Comparison of ENCODE assay signal across 18 cellular contexts in the genomic region with DNA sequence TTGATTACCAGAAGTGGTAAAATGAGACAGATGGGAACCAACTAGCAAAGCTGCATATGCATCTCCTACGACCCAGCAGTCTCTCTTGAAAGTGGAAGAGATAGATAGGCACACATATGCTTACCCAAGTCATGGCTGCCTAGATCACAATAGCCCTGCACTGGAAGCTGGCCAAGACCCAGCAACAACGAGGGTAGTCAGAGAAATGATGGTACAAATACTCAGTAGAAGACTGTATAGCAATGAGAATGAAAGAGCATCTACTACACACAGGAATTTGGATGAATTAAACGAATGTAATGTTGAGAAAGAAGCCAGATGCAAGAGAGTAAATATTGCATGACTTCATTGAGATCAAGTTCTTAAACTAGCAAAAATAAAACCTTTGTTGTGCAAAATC.
DNase-seq lines count a peak whose midpoint lies in the region; ATAC-seq, FAIRE-seq and TF ChIP-seq lines count a peak whose summit lies in the region.
"Had no signal": no experiment of that assay in that cellular context is flagged by ENCODE, and none has a peak within 500 bp of the region (broad histone marks: within the 10 kb centered on the region; RNA-seq: fewer than 3 reads in every experiment).

No MANE protein-coding gene starts in this region.

- CTCF ChIA-PET in HepG2 (lab: Yijun Ruan, JAX; ENCODE audit: low intra/inter-chr PET ratio, low total read pairs): no interaction called here

- no peaks in the 10 kb centered on the region for H3K79me2 ChIP-seq in HepG2 (ENCODE audit: insufficient read depth, low read length)

- peaks cover 61% of the 10 kb centered on the region for H3K4me1 ChIP-seq in HepG2 (ENCODE audit: insufficient read depth, low read length)

- WGBS in HepG2 (ENCODE audit: low lambda C conversion rate): 35% methylated on average over 3 of the region's 3 CpGs

- TF ChIP-seq POLR2A in HepG2 (IDR thresholded peaks at IDR 0.05; ENCODE audit: insufficient read depth in 1 of 2, low read depth in 2 of 2, low read length in 2 of 2): no peak

- FAIRE-seq in HepG2 (lab: Jason Lieb, UNC): no peak

- no peak for TF ChIP-seq EP300 in HepG2 (IDR thresholded peaks at IDR 0.05; ENCODE audit: low read depth in 2 of 2, low read length in 2 of 2)
- no peak for TF ChIP-seq EP300 in HepG2 (CRISPR knock-in tag; IDR thresholded peaks at IDR 0.05; ENCODE audit: borderline replicate concordance)

- in situ Hi-C loops in G401 (cut with HindIII; ENCODE audit: low sequenced_read_pairs) (no loop called here), astrocyte of the spinal cord (cut with HindIII; ENCODE audit: low sequenced_read_pairs) (no loop called here), HepG2 (cut with HindIII; ENCODE audit: extremely low pct_ligation_motif_present, low pct_unique_long_range_greater_than_20kb) (no loop called here)

- H3K27ac ChIP-seq in HepG2 (ENCODE audit: extremely low read length, insufficient read depth, low read length): no peak overlapping the region

- H3K4me3 ChIP-seq in astrocyte of the spinal cord (ENCODE audit: low read depth, low read length) (no peak overlapping the region), HepG2 (replicated peaks in 1 of 3; ENCODE audit: insufficient read depth in 1 of 3, low read depth in 2 of 3, low read length in 3 of 3) (no peak overlapping the region)

- intact Hi-C loops in HepG2 (cut with micrococcal nuclease; ENCODE audit: unreplicated experiment): no loop called here

- TF ChIP-seq RAD21 in HepG2 (CRISPR knock-in tag; IDR thresholded peaks at IDR 0.05): no peak

- H4K20me1 ChIP-seq in HepG2 (ENCODE audit: insufficient read depth, low read length): no peaks in the 10 kb centered on the region

- H2AFZ ChIP-seq in HepG2 (ENCODE audit: low read length): no peak overlapping the region

- no peaks in the 10 kb centered on the region for H3K36me3 ChIP-seq in HepG2 (replicated peaks in 1 of 2; ENCODE audit: control insufficient read depth in 1 of 2, insufficient read depth in 2 of 2, low read length in 2 of 2)

- no peak overlapping the region for H3K4me2 ChIP-seq in HepG2 (ENCODE audit: low read depth, low read length)

- no peaks in the 10 kb centered on the region for H3K9me3 ChIP-seq in HepG2 (ENCODE audit: low read length)

- POLR2A ChIA-PET in HepG2 (lab: Yijun Ruan, JAX): interaction anchor here (0.6 kb wide), 1 partner anchor 100 kb away, joined by 3 read pairs; no protein-coding TSS in a partner anchor

- no peak overlapping the region for H3K9ac ChIP-seq in HepG2 (ENCODE audit: insufficient read depth, low read depth, low read length)

- H3K27me3 ChIP-seq in HepG2 (ENCODE audit: control insufficient read depth in 1 of 2, insufficient read depth in 2 of 2, low read length in 2 of 2): no peaks in the 10 kb centered on the region

- peak; percentile 15 for DNase-seq in G401 (ENCODE audit: low spot score)
- DNase-seq in NCI-H345 (lab: John Stamatoyannopoulos, UW): peak; percentile 71
- DNase-seq in astrocyte of the spinal cord (ENCODE audit: low read depth, low spot score): peak; percentile 32
- DNase-seq in HepG2 (ENCODE audit: low spot score): peak; percentile 25
- no peak for DNase-seq in DMS114 treated with DMSO at 0.1 percent for 48 hours (lab: John Stamatoyannopoulos, UW; ENCODE audit: unreplicated experiment)
- no peak for DNase-seq in anterior cingulate cortex (lab: John Stamatoyannopoulos, UW)
- DNase-seq in 8988T: no peak
- DNase-seq: activated CD4-positive, alpha-beta T cell treated with anti-CD3 and anti-CD28 coated beads for 4 hours; activated naive CD4-positive, alpha-beta T cell treated with anti-CD3 and anti-CD28 coated beads, Interleukin-2, amount 50 U/mL, for 16 hours; activated T-cell treated with anti-CD3 and anti-CD28 coated beads, Interleukin-2, amount 50 U/mL, for 72 hours; CD8-positive, alpha-beta T cell; effector CD8-positive, alpha-beta T cell; kidney glomerular epithelial cell; NCI-H1105 treated with DMSO at 0.1 percent for 48 hours; nucleus accumbens; stimulated activated CD4-positive, alpha-beta T cell treated with anti-CD3 and anti-CD28 coated beads, Interleukin-4, amount 100 ng/mL, for 1 hour; stimulated activated naive CD8-positive, alpha-beta T cell treated with anti-CD3 and anti-CD28 coated beads, Interleukin-15, Interleukin-2, amounts not matched to agents 100 U/mL and 50 U/mL, for 24 hours had no signal

- ATAC-seq in HepG2: peak; percentile 25; the same call in 1 of the 3 replicates
- no peak for ATAC-seq in GM21786 (IDR thresholded peaks at IDR 0.05; ENCODE audit: unreplicated experiment)
- ATAC-seq: activated T-cell treated with anti-CD3 and anti-CD28 coated beads, Interleukin-2, amount 50 U/mL, for 72 hours; CD8-positive, alpha-beta T cell; stimulated activated naive CD8-positive, alpha-beta T cell treated with anti-CD3 and anti-CD28 coated beads, Interleukin-15, Interleukin-2, amounts not matched to agents 100 U/mL and 50 U/mL, for 24 hours had no signal

- BruUV-seq in HepG2 (replicated peaks; lab: Mats Ljungman, UMichigan): no TSS peak

- no peak for TF ChIP-seq CTCF in astrocyte of the spinal cord (IDR thresholded peaks at IDR 0.05; ENCODE audit: low read depth, low read length)
- no peak for TF ChIP-seq CTCF in HepG2 (CRISPR knock-in tag; IDR thresholded peaks at IDR 0.05)

TF ChIP-seq in HepG2, 621 proteins besides CTCF, POLR2A, EP300 and RAD21:
- TF ChIP-seq YY1 (IDR thresholded peaks at IDR 0.05; ENCODE audit: insufficient read depth, insufficient replicate concordance, low read depth, low read length) (no peak), PRPF4 (IDR thresholded peaks at IDR 0.05; ENCODE audit: low read depth, low read length, poor library complexity, severe bottlenecking) (no peak), KDM5B (CRISPR knock-in tag; IDR thresholded peaks at IDR 0.05; ENCODE audit: borderline replicate concordance) (no peak), SAP130 (CRISPR knock-in tag; IDR thresholded peaks at IDR 0.05; ENCODE audit: low read depth) (no peak), ZNF558 (CRISPR knock-in tag; IDR thresholded peaks at IDR 0.05; ENCODE audit: borderline replicate concordance) (no peak), ZNF350 (CRISPR knock-in tag; IDR thresholded peaks at IDR 0.05; ENCODE audit: borderline replicate concordance, low read depth) (no peak), ZNF839 (CRISPR knock-in tag; IDR thresholded peaks at IDR 0.05; ENCODE audit: borderline replicate concordance) (no peak), MTA3 (CRISPR knock-in tag; IDR thresholded peaks at IDR 0.05) (no peak), ADNP (CRISPR knock-in tag; IDR thresholded peaks at IDR 0.05) (no peak), ZNF678 (CRISPR knock-in tag; IDR thresholded peaks at IDR 0.05) (no peak), REPIN1 (CRISPR knock-in tag; IDR thresholded peaks at IDR 0.05; ENCODE audit: borderline replicate concordance, low read depth) (no peak), MED13 (CRISPR knock-in tag; IDR thresholded peaks at IDR 0.05) (no peak), ZNF34 (CRISPR knock-in tag; IDR thresholded peaks at IDR 0.05; ENCODE audit: borderline replicate concordance) (no peak), CHCHD3 (CRISPR knock-in tag; IDR thresholded peaks at IDR 0.05) (no peak)
- TF ChIP-seq, protein P1, sequence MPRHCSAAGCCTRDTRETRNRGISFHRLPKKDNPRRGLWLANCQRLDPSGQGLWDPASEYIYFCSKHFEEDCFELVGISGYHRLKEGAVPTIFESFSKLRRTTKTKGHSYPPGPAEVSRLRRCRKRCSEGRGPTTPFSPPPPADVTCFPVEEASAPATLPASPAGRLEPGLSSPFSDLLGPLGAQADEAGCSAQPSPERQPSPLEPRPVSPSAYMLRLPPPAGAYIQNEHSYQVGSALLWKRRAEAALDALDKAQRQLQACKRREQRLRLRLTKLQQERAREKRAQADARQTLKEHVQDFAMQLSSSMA (CRISPR knock-in tag; IDR thresholded peaks at IDR 0.05): no peak
- TF ChIP-seq, protein P2, sequence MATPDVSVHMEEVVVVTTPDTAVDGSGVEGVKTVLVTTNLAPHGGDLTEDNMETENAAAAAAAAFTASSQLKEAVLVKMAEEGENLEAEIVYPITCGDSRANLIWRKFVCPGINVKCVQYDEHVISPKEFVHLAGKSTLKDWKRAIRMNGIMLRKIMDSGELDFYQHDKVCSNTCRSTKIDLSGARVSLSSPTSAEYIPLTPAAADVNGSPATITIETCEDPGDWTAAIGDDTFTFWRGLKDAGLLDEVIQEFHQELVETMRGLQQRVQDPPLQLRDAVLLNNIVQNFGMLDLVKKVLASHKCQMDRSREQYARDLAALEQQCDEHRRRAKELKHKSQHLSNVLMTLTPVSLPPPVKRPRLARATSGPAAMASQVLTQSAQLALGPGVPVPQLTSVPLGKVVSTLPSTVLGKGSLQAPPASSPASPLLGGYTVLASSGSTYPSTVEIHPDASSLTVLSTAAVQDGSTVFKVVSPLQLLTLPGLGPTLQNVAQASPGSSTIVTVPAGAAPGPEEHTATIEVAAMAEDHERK (CRISPR knock-in tag; IDR thresholded peaks at IDR 0.05; ENCODE audit: low read depth): no peak
- TF ChIP-seq, protein P3, sequence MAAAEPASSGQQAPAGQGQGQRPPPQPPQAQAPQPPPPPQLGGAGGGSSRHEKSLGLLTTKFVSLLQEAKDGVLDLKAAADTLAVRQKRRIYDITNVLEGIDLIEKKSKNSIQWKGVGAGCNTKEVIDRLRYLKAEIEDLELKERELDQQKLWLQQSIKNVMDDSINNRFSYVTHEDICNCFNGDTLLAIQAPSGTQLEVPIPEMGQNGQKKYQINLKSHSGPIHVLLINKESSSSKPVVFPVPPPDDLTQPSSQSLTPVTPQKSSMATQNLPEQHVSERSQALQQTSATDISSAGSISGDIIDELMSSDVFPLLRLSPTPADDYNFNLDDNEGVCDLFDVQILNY (CRISPR knock-in tag; conservative IDR thresholded peaks at IDR 0.05): no peak
TF ChIP-seq in HepG2: peak in this region for 0.

Comparison
In these comparisons a context has a peak if more than half of its experiments do, and no peak if none do; other contexts are left out.
1. DNase-seq: peak in G401 (single experiment), NCI-H345 (single experiment), astrocyte of the spinal cord (single experiment) and HepG2 (single experiment); none in DMS114 treated with DMSO at 0.1 percent for 48 hours (single experiment), anterior cingulate cortex (0 of 58) and 8988T (single experiment).